In genomic region chr10:30939643-30940042, GRCh38 we compare ENCODE assay signal across 31 cellular contexts.
"Had no signal": no experiment of that assay in that cellular context is flagged by ENCODE, and none has a peak within 500 bp of the region (broad histone marks: within the 10 kb centered on the region; RNA-seq: fewer than 3 reads in every experiment).

No MANE protein-coding gene starts in this region.

- H3K4me1 ChIP-seq: parathyroid adenoma, suprapubic skin, upper lobe of left lung had no signal

- ATAC-seq: naive thymus-derived CD8-positive, alpha-beta T cell; natural killer cell treated with Interleukin-12 subunit alpha and Interleukin-12 subunit beta and Interleukin-15 and Interleukin-18, amount 100 ng/mL, for 72 hours; stimulated activated memory B cell treated with anti-CD40 and anti-IgM and Interleukin-4, amounts not matched to agents 10 μg/mL and 1 μg/mL and 100 μg/mL, for 72 hours; stimulated activated naive CD8-positive, alpha-beta T cell treated with anti-CD3 and anti-CD28 coated beads, Interleukin-15, amount 100 ng/mL, for 72 hours; stimulated activated naive CD8-positive, alpha-beta T cell treated with anti-CD3 and anti-CD28 coated beads, Interleukin-15, Interleukin-2, amounts not matched to agents 100 U/mL and 50 U/mL, for 24 hours had no signal

- H3K27me3 Mint-ChIP-seq: naive thymus-derived CD8-positive, alpha-beta T cell; natural killer cell treated with Interleukin-12 subunit alpha and Interleukin-12 subunit beta and Interleukin-15 and Interleukin-18, amount 100 ng/mL, for 72 hours; progenitor cell of endocrine pancreas; stimulated activated memory B cell treated with anti-CD40 and anti-IgM and Interleukin-4, amounts not matched to agents 10 μg/mL and 1 μg/mL and 100 μg/mL, for 72 hours; stimulated activated naive CD8-positive, alpha-beta T cell treated with anti-CD3 and anti-CD28 coated beads, Interleukin-15, amount 100 ng/mL, for 72 hours had no signal

- DNase-seq: naive thymus-derived CD8-positive, alpha-beta T cell; nephron progenitor cell; nucleus accumbens; ovary; posterior cingulate gyrus; psoas muscle; right cardiac atrium; right lobe of liver; sigmoid colon; small intestine; stimulated activated CD4-positive, alpha-beta T cell treated with anti-CD3 and anti-CD28 coated beads, Interleukin-1b, Interleukin-23, amount 100 ng/mL, for 48 hours; stimulated activated CD4-positive, alpha-beta T cell treated with anti-CD3 and anti-CD28 coated beads, Interleukin-4, amount 100 ng/mL, for 1 hour; stimulated activated CD4-positive, alpha-beta T cell treated with anti-CD3 and anti-CD28 coated beads, Interleukin-4, amount 100 ng/mL, for 4 hours; stimulated activated CD8-positive, alpha-beta memory T cell treated with anti-CD3 and anti-CD28 coated beads, Interleukin-4, amount 100 ng/mL, for 48 hours; stimulated activated naive CD4-positive, alpha-beta T cell; stimulated activated naive CD8-positive, alpha-beta T cell treated with anti-CD3 and anti-CD28 coated beads, Interleukin-15, amount 100 ng/mL, for 72 hours; stimulated activated naive CD8-positive, alpha-beta T cell treated with anti-CD3 and anti-CD28 coated beads, Interleukin-15, Interleukin-2, amounts not matched to agents 100 U/mL and 50 U/mL, for 24 hours; substantia nigra; testis; thyroid gland; trophoblast cell; upper lobe of left lung had no signal

- H3K36me3 ChIP-seq: ovary, right lobe of liver, suprapubic skin, thyroid gland had no signal

- H3K4me1 Mint-ChIP-seq: stimulated activated memory B cell treated with anti-CD40 and anti-IgM and Interleukin-4, amounts not matched to agents 10 μg/mL and 1 μg/mL and 100 μg/mL, for 72 hours had no signal

- H3K4me3 Mint-ChIP-seq: naive thymus-derived CD8-positive, alpha-beta T cell; natural killer cell treated with Interleukin-12 subunit alpha and Interleukin-12 subunit beta and Interleukin-15 and Interleukin-18, amount 100 ng/mL, for 72 hours; nephron progenitor cell; neural crest cell; stimulated activated memory B cell treated with anti-CD40 and anti-IgM and Interleukin-4, amounts not matched to agents 10 μg/mL and 1 μg/mL and 100 μg/mL, for 72 hours; stimulated activated naive CD8-positive, alpha-beta T cell treated with anti-CD3 and anti-CD28 coated beads, Interleukin-15, amount 100 ng/mL, for 72 hours had no signal

- H3K27ac Mint-ChIP-seq: naive thymus-derived CD8-positive, alpha-beta T cell; natural killer cell treated with Interleukin-12 subunit alpha and Interleukin-12 subunit beta and Interleukin-15 and Interleukin-18, amount 100 ng/mL, for 72 hours; progenitor cell of endocrine pancreas; stimulated activated memory B cell treated with anti-CD40 and anti-IgM and Interleukin-4, amounts not matched to agents 10 μg/mL and 1 μg/mL and 100 μg/mL, for 72 hours had no signal

- H3K9me3 ChIP-seq: neutrophil, ovary, psoas muscle, right lobe of liver, sigmoid colon, suprapubic skin, testis, thyroid gland, tibial nerve, upper lobe of left lung, vagina had no signal

- H3K36me3 Mint-ChIP-seq: natural killer cell treated with Interleukin-12 subunit alpha and Interleukin-12 subunit beta and Interleukin-15 and Interleukin-18, amount 100 ng/mL, for 72 hours had no signal

- H3K27me3 ChIP-seq: neutrophil, ovary, right lobe of liver, sigmoid colon, suprapubic skin, testis, thyroid gland, tibial nerve, upper lobe of left lung, vagina had no signal

- H3K9me3 Mint-ChIP-seq: natural killer cell treated with Interleukin-12 subunit alpha and Interleukin-12 subunit beta and Interleukin-15 and Interleukin-18, amount 100 ng/mL, for 72 hours had no signal

- H3K4me3 ChIP-seq: ovary, psoas muscle, right lobe of liver, sigmoid colon, suprapubic skin, testis, thyroid gland, tibial nerve, upper lobe of left lung, vagina had no signal

- H3K27ac ChIP-seq: neutrophil, ovary, parathyroid adenoma, psoas muscle, right lobe of liver, sigmoid colon, suprapubic skin, thyroid gland, upper lobe of left lung, vagina had no signal
